ENCODE assay signal across 25 cellular contexts in the genomic region with DNA sequence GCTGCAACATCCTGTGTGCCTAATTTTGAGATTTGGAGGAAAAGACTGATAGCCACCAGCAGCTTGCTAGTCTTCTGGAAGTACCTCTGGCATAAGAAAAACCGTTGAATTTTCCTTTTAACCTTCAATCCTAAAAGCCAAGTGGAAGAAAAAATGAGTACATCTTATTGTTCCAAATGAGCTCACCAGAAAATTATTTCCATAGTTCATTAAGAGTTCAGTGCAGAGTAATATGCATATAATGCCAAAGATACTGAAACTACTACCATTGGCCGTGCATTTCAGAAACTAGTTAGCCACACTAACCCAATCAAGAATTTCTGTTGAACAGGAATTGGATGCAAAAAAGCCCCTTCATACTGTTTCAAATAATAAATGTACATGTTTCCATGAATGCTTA.
"Had no signal": no experiment of that assay in that cellular context is flagged by ENCODE, and none has a peak within 500 bp of the region (broad histone marks: within the 10 kb centered on the region; RNA-seq: fewer than 3 reads in every experiment).

No MANE protein-coding gene starts in this region.

- H3K36me3 ChIP-seq: adrenal gland, ascending aorta, brain microvascular endothelial cell, neutrophil, ovary, right lobe of liver, thoracic aorta, WERI-Rb-1 had no signal

- H3K9me3 ChIP-seq: adrenal gland, ascending aorta, neutrophil, ovary, right lobe of liver, thoracic aorta had no signal

- H3K27me3 ChIP-seq: adrenal gland, ascending aorta, brain microvascular endothelial cell, neutrophil, ovary, right lobe of liver had no signal

- H3K4me3 ChIP-seq: adrenal gland, ascending aorta, ovary, right lobe of liver, skin epidermis, thoracic aorta had no signal

- DNase-seq: activated CD4-positive, alpha-beta T cell treated with anti-CD3 and anti-CD28 coated beads for 48 hours; activated CD4-positive, alpha-beta T cell treated with anti-CD3 and anti-CD28 coated beads, Interleukin-2, amount 50 U/mL, for 48 hours; activated CD8-positive, alpha-beta memory T cell treated with anti-CD3 and anti-CD28 coated beads for 24 hours; activated effector memory CD4-positive, alpha-beta T cell treated with Interleukin-2 at 50 U/mL for 16 hours; activated naive CD4-positive, alpha-beta T cell treated with Interleukin-2 at 50 U/mL for 16 hours; adrenal gland; brain microvascular endothelial cell; cortex of kidney; glutamatergic neuron; left cardiac atrium; left ventricle myocardium superior; naive B cell; nephron progenitor cell; right lobe of liver; stimulated activated CD4-positive, alpha-beta T cell treated with anti-CD3 and anti-CD28 coated beads, Interleukin-12 subunit alpha, Interleukin-12 subunit beta, amount 100 ng/mL, for 4 hours; stimulated activated CD4-positive, alpha-beta T cell treated with anti-CD3 and anti-CD28 coated beads, Interleukin-4, amount 100 ng/mL, for 1 hour; stimulated activated naive CD8-positive, alpha-beta T cell treated with anti-CD3 and anti-CD28 coated beads, Interleukin-15, Interleukin-2, amounts not matched to agents 100 U/mL and 50 U/mL, for 24 hours; T-helper 1 cell; trophoblast cell; WERI-Rb-1 had no signal

- H3K4me1 ChIP-seq: adrenal gland, ascending aorta, right lobe of liver had no signal
